Comparison of ENCODE assay signal across 1 cellular context in the genomic region with DNA sequence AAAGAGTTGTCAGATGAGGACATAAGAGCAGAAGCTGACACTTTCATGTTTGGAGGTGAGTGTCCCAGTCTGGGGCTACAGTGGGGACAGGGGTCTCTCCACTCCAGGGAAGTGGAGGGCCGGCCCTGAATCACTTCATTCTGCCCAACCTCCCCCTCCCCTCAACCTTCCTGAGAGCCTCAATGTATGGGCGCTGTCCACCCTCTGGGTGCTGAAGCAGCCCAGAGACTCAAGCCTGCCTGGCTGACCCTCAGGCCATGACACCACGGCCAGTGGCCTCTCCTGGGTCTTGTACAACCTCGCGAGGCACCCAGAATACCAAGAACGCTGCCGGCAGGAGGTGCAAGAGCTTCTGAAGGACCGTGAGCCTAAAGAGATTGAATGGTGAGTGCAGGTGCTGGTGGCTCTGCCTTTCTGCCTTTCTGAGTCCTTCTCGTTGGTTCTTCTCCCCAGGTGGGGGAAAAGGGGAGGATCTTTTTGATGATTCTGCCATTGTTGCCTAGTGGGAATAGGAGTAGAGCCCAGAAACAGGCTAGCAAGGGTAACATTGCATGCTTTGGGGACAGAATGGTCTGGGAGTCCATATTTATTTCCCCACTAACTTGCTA.
TF ChIP-seq lines count a peak whose summit lies in the region.

No MANE protein-coding gene starts in this region.

TF ChIP-seq in K562, 482 proteins besides CTCF, POLR2A, EP300 and RAD21 (continues in another document):
- TF ChIP-seq GABPB2 (CRISPR knock-in tag; conservative IDR thresholded peaks at IDR 0.05) (no peak), FOXA1 (IDR thresholded peaks at IDR 0.05; ENCODE audit: borderline replicate concordance) (no peak), TRIM28 (IDR thresholded peaks at IDR 0.05) (no peak), EHMT2 (IDR thresholded peaks at IDR 0.05) (peak; percentile 98), PHF21A (IDR thresholded peaks at IDR 0.05; ENCODE audit: borderline replicate concordance, low read depth) (no peak), ZNF347 (CRISPR knock-in tag; IDR thresholded peaks at IDR 0.05; ENCODE audit: low read depth) (no peak), CBX2 (IDR thresholded peaks at IDR 0.05; ENCODE audit: insufficient read depth, low read length, poor library complexity, severe bottlenecking) (no peak), ZNF586 (CRISPR knock-in tag; conservative IDR thresholded peaks at IDR 0.05) (no peak), ZNF212 (CRISPR knock-in tag; IDR thresholded peaks at IDR 0.05) (no peak), KLF16 (IDR thresholded peaks at IDR 0.05) (no peak), IRF1 (CRISPR knock-in tag; IDR thresholded peaks at IDR 0.05; ENCODE audit: borderline replicate concordance) (no peak), DMBX1 (CRISPR knock-in tag; IDR thresholded peaks at IDR 0.05; ENCODE audit: borderline replicate concordance) (peak; percentile 81; the same call in 1 of the 2 replicates), MED1 (CRISPR knock-in tag; IDR thresholded peaks at IDR 0.05; ENCODE audit: borderline replicate concordance) (no peak), ZNF511 (CRISPR knock-in tag; IDR thresholded peaks at IDR 0.05) (peak; percentile 61; the same call in 1 of the 2 replicates), PHB (CRISPR knock-in tag; IDR thresholded peaks at IDR 0.05) (no peak), E2F6 (IDR thresholded peaks at IDR 0.05; ENCODE audit: borderline replicate concordance in 1 of 2, extremely low read depth in 1 of 2, insufficient read depth in 1 of 2, insufficient read length in 1 of 2, low read depth in 1 of 2, low read length in 1 of 2, poor library complexity in 1 of 2, severe bottlenecking in 1 of 2) (no peak), PTRF (tag; IDR thresholded peaks at IDR 0.05) (no peak), PHTF2 (CRISPR knock-in tag; IDR thresholded peaks at IDR 0.05) (no peak), ASH1L (IDR thresholded peaks at IDR 0.05; ENCODE audit: borderline replicate concordance, low read depth, partially characterized antibody) (no peak), ELF2 (CRISPR knock-in tag; IDR thresholded peaks at IDR 0.05) (no peak), ZNF134 (CRISPR knock-in tag; conservative IDR thresholded peaks at IDR 0.05) (no peak), ZNF354B (CRISPR knock-in tag; IDR thresholded peaks at IDR 0.05) (no peak), SP2 (IDR thresholded peaks at IDR 0.05; ENCODE audit: extremely low read depth, low read depth, low read length, poor library complexity, severe bottlenecking) (no peak), U2AF2 (optimal IDR thresholded peaks at IDR 0.05; ENCODE audit: low read depth, low read length) (no peak), BDP1 (IDR thresholded peaks at IDR 0.05; ENCODE audit: insufficient read depth, insufficient read length) (no peak), ZNF23 (CRISPR knock-in tag; IDR thresholded peaks at IDR 0.05) (no peak), FOXJ3 (CRISPR knock-in tag; IDR thresholded peaks at IDR 0.05) (no peak), ZKSCAN3 (CRISPR knock-in tag; IDR thresholded peaks at IDR 0.05) (no peak), ZEB2 (IDR thresholded peaks at IDR 0.05) (no peak), RCOR1 (IDR thresholded peaks at IDR 0.05; ENCODE audit: borderline replicate concordance in 1 of 2, low read depth in 2 of 2, low read length in 2 of 2) (0 out of 4 replicates have a peak, but pooled peaks of 1 of the 2 experiments have one; percentile 25), NR2C1 (IDR thresholded peaks at IDR 0.05) (no peak), NR2C1 (tag; IDR thresholded peaks at IDR 0.05) (no peak), FOXJ2 (tag; IDR thresholded peaks at IDR 0.05) (no peak), HDGF (IDR thresholded peaks at IDR 0.05) (no peak), ARID3B (CRISPR knock-in tag; IDR thresholded peaks at IDR 0.05; ENCODE audit: borderline replicate concordance) (no peak)
- TF ChIP-seq, protein P1, sequence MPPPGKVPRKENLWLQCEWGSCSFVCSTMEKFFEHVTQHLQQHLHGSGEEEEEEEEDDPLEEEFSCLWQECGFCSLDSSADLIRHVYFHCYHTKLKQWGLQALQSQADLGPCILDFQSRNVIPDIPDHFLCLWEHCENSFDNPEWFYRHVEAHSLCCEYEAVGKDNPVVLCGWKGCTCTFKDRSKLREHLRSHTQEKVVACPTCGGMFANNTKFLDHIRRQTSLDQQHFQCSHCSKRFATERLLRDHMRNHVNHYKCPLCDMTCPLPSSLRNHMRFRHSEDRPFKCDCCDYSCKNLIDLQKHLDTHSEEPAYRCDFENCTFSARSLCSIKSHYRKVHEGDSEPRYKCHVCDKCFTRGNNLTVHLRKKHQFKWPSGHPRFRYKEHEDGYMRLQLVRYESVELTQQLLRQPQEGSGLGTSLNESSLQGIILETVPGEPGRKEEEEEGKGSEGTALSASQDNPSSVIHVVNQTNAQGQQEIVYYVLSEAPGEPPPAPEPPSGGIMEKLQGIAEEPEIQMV (tag; conservative IDR thresholded peaks at IDR 0.05; ENCODE audit: low read depth) = no peak
- TF ChIP-seq, protein P2, sequence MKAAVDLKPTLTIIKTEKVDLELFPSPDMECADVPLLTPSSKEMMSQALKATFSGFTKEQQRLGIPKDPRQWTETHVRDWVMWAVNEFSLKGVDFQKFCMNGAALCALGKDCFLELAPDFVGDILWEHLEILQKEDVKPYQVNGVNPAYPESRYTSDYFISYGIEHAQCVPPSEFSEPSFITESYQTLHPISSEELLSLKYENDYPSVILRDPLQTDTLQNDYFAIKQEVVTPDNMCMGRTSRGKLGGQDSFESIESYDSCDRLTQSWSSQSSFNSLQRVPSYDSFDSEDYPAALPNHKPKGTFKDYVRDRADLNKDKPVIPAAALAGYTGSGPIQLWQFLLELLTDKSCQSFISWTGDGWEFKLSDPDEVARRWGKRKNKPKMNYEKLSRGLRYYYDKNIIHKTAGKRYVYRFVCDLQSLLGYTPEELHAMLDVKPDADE (conservative IDR thresholded peaks at IDR 0.05; ENCODE audit: control insufficient read depth, low read depth, low read length) = no peak
- TF ChIP-seq, protein P3, sequence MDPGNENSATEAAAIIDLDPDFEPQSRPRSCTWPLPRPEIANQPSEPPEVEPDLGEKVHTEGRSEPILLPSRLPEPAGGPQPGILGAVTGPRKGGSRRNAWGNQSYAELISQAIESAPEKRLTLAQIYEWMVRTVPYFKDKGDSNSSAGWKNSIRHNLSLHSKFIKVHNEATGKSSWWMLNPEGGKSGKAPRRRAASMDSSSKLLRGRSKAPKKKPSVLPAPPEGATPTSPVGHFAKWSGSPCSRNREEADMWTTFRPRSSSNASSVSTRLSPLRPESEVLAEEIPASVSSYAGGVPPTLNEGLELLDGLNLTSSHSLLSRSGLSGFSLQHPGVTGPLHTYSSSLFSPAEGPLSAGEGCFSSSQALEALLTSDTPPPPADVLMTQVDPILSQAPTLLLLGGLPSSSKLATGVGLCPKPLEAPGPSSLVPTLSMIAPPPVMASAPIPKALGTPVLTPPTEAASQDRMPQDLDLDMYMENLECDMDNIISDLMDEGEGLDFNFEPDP (CRISPR knock-in tag; IDR thresholded peaks at IDR 0.05) = no peak
- TF ChIP-seq, protein P4, sequence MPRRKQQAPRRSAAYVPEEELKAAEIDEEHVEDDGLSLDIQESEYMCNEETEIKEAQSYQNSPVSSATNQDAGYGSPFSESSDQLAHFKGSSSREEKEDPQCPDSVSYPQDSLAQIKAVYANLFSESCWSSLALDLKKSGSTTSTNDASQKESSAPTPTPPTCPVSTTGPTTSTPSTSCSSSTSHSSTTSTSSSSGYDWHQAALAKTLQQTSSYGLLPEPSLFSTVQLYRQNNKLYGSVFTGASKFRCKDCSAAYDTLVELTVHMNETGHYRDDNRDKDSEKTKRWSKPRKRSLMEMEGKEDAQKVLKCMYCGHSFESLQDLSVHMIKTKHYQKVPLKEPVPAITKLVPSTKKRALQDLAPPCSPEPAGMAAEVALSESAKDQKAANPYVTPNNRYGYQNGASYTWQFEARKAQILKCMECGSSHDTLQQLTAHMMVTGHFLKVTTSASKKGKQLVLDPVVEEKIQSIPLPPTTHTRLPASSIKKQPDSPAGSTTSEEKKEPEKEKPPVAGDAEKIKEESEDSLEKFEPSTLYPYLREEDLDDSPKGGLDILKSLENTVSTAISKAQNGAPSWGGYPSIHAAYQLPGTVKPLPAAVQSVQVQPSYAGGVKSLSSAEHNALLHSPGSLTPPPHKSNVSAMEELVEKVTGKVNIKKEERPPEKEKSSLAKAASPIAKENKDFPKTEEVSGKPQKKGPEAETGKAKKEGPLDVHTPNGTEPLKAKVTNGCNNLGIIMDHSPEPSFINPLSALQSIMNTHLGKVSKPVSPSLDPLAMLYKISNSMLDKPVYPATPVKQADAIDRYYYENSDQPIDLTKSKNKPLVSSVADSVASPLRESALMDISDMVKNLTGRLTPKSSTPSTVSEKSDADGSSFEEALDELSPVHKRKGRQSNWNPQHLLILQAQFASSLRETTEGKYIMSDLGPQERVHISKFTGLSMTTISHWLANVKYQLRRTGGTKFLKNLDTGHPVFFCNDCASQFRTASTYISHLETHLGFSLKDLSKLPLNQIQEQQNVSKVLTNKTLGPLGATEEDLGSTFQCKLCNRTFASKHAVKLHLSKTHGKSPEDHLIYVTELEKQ (CRISPR knock-in tag; IDR thresholded peaks at IDR 0.05) = no peak
- TF ChIP-seq, protein P5, sequence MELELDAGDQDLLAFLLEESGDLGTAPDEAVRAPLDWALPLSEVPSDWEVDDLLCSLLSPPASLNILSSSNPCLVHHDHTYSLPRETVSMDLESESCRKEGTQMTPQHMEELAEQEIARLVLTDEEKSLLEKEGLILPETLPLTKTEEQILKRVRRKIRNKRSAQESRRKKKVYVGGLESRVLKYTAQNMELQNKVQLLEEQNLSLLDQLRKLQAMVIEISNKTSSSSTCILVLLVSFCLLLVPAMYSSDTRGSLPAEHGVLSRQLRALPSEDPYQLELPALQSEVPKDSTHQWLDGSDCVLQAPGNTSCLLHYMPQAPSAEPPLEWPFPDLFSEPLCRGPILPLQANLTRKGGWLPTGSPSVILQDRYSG (tag; conservative IDR thresholded peaks at IDR 0.05; ENCODE audit: low read depth) = no peak
- TF ChIP-seq, protein P6, sequence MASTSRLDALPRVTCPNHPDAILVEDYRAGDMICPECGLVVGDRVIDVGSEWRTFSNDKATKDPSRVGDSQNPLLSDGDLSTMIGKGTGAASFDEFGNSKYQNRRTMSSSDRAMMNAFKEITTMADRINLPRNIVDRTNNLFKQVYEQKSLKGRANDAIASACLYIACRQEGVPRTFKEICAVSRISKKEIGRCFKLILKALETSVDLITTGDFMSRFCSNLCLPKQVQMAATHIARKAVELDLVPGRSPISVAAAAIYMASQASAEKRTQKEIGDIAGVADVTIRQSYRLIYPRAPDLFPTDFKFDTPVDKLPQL (IDR thresholded peaks at IDR 0.05; ENCODE audit: extremely low read depth, insufficient read length) = no peak
- TF ChIP-seq, protein P7, sequence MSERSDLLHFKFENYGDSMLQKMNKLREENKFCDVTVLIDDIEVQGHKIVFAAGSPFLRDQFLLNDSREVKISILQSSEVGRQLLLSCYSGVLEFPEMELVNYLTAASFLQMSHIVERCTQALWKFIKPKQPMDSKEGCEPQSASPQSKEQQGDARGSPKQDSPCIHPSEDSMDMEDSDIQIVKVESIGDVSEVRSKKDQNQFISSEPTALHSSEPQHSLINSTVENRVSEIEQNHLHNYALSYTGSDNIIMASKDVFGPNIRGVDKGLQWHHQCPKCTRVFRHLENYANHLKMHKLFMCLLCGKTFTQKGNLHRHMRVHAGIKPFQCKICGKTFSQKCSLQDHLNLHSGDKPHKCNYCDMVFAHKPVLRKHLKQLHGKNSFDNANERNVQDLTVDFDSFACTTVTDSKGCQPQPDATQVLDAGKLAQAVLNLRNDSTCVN (CRISPR knock-in tag; IDR thresholded peaks at IDR 0.05) = no peak
